Comparison of ENCODE assay signal across 1 cellular context in the genomic region with DNA sequence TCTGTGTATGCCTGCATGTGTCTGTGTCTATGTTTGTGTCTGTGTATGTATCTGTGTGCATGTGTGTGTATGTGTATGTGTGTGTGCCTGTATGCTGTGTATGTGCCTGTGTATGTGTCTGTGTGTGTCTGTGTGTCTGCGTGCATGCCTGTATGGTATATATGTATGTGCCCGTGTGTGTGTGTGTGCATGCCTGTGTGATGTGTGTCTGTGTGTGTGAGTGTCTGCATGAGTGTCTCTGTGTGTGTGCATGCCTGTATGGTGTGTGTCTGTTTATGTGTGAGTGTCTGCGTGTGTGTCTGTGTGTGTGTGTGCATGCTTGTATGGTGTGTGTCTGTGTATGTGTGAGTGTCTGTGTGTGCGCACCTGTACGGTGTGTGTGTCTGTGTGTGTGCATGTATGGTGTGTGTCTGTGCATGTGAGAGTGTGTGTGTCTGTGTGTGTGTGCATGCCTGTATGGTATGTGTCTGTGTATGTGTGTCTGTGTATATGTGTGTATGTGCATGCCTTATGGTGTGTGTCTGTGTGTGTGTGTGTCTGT.
TF ChIP-seq lines count a peak whose summit lies in the region.

No MANE protein-coding gene starts in this region.

TF ChIP-seq in IMR-90, 13 proteins besides CTCF, POLR2A, EP300 and RAD21:
- TF ChIP-seq MXI1 (IDR thresholded peaks at IDR 0.05; ENCODE audit: borderline replicate concordance, low read depth, low read length) (no peak), MAFK (IDR thresholded peaks at IDR 0.05; ENCODE audit: low read depth, low read length) (no peak), NFE2L2 (IDR thresholded peaks at IDR 0.05; ENCODE audit: low read depth, low read length) (no peak), SMC3 (IDR thresholded peaks at IDR 0.05; ENCODE audit: low read depth, low read length) (no peak), RFX5 (IDR thresholded peaks at IDR 0.05; ENCODE audit: low read depth, low read length) (no peak), MAZ (IDR thresholded peaks at IDR 0.05; ENCODE audit: borderline replicate concordance, low read depth, low read length) (no peak), BHLHE40 (IDR thresholded peaks at IDR 0.05; ENCODE audit: low read depth, low read length) (no peak), CHD1 (IDR thresholded peaks at IDR 0.05; ENCODE audit: low read depth, low read length) (no peak), CEBPB (IDR thresholded peaks at IDR 0.05; ENCODE audit: low read depth, low read length) (no peak)
- TF ChIP-seq, protein P1, sequence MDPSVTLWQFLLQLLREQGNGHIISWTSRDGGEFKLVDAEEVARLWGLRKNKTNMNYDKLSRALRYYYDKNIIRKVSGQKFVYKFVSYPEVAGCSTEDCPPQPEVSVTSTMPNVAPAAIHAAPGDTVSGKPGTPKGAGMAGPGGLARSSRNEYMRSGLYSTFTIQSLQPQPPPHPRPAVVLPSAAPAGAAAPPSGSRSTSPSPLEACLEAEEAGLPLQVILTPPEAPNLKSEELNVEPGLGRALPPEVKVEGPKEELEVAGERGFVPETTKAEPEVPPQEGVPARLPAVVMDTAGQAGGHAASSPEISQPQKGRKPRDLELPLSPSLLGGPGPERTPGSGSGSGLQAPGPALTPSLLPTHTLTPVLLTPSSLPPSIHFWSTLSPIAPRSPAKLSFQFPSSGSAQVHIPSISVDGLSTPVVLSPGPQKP (IDR thresholded peaks at IDR 0.05; ENCODE audit: borderline replicate concordance, low read depth, low read length) = no peak
TF ChIP-seq in IMR-90: peak in this region for 0.
